Comparison of ENCODE assay signal across 8 cellular contexts in genomic region chrX:134764202-134764785, GRCh38. TPM values are rescaled to one million over a fixed set of nuclear protein-coding genes. Genes with fewer than 3 reads are reported as not detected.
DNase-seq lines count a peak whose midpoint lies in the region; ATAC-seq and TF ChIP-seq lines count a peak whose summit lies in the region.

No MANE protein-coding gene starts in this region.

- intact Hi-C loops in CD14-positive monocyte (cut with micrococcal nuclease) (loop anchor here in 1 of 2 donors (10.0 kb wide), 1 partner anchor 249 kb away; no protein-coding TSS in a partner anchor), activated B cell treated with CpG ODN at 0.5 μM for 24 hours (cut with micrococcal nuclease) (loop anchor here (5.0 kb wide), 1 partner anchor 242 kb away; no protein-coding TSS in a partner anchor)

- no peaks in the 10 kb centered on the region for H3K4me1 ChIP-seq in neural progenitor cell

- H3K27me3 Mint-ChIP-seq in CD14-positive monocyte (ENCODE audit: low read depth in 3 of 3) (peaks cover 0 to 5% (median 3%) of the 10 kb centered on the region in 3 donors), activated B cell treated with CpG ODN at 0.5 μM for 24 hours (no peaks in the 10 kb centered on the region), neural progenitor cell (ENCODE audit: insufficient read depth, low read depth) (peaks cover 5% of the 10 kb centered on the region)

- CTCF ChIA-PET in activated B cell treated with CpG ODN at 0.5 μM for 24 hours (lab: Charles Lee): no interaction called here

- DNase-seq in CD14-positive monocyte (ENCODE audit: low spot score) (no peak), M059J (ENCODE audit: low read depth) (peak; percentile 44), activated B cell treated with CpG ODN at 0.5 μM for 24 hours (no peak), neural progenitor cell (ENCODE audit: low spot score) (peak; percentile 18)
- DNase-seq in activated CD4-positive, alpha-beta T cell treated with anti-CD3 and anti-CD28 coated beads, Interleukin-2, amount 50 U/mL, for 1 hour: no peak

- H3K27ac Mint-ChIP-seq in CD14-positive monocyte: no peak overlapping the region
- H3K27ac Mint-ChIP-seq in activated B cell treated with CpG ODN at 0.5 μM for 24 hours: no peak overlapping the region
- H3K27ac Mint-ChIP-seq in neural progenitor cell: no peak overlapping the region

- H3K4me1 Mint-ChIP-seq in CD14-positive monocyte: no peaks in the 10 kb centered on the region
- H3K4me1 Mint-ChIP-seq in activated B cell treated with CpG ODN at 0.5 μM for 24 hours: no peaks in the 10 kb centered on the region
- H3K4me1 Mint-ChIP-seq in neural progenitor cell: no peaks in the 10 kb centered on the region

- H3F3A ChIP-seq in neural progenitor cell (ENCODE audit: low read depth): no peaks in the 10 kb centered on the region

- peaks cover 2 to 5% of the 10 kb centered on the region in 2 donors for H3K36me3 Mint-ChIP-seq in CD14-positive monocyte
- peaks cover 5% of the 10 kb centered on the region for H3K36me3 Mint-ChIP-seq in activated B cell treated with CpG ODN at 0.5 μM for 24 hours (ENCODE audit: low read depth)
- peaks cover 6% of the 10 kb centered on the region for H3K36me3 Mint-ChIP-seq in neural progenitor cell

- H3K36me3 ChIP-seq in neural progenitor cell: no peaks in the 10 kb centered on the region

- ATAC-seq in GM19395 (IDR thresholded peaks at IDR 0.05; ENCODE audit: unreplicated experiment) (peak; percentile 77), activated B cell treated with CpG ODN at 0.5 μM for 24 hours (ENCODE audit: low read depth) (peak; percentile 60), GM18858 (IDR thresholded peaks at IDR 0.05; ENCODE audit: unreplicated experiment) (no peak), GM18870 (IDR thresholded peaks at IDR 0.05; ENCODE audit: unreplicated experiment) (no peak)

- H3K4me3 ChIP-seq in neural progenitor cell: no peak overlapping the region

- H2AFZ ChIP-seq in neural progenitor cell (replicated peaks): no peak overlapping the region

- H3K4me3 Mint-ChIP-seq in CD14-positive monocyte (no peak overlapping the region), activated B cell treated with CpG ODN at 0.5 μM for 24 hours (no peak overlapping the region), neural progenitor cell (no peak overlapping the region)

- POLR2A ChIA-PET in activated B cell treated with CpG ODN at 0.5 μM for 24 hours (lab: Charles Lee): no interaction called here

- H4K20me1 ChIP-seq in neural progenitor cell (ENCODE audit: low read depth): no peaks in the 10 kb centered on the region

- no peaks in the 10 kb centered on the region for H3K79me2 ChIP-seq in neural progenitor cell (ENCODE audit: low read depth)

- no peak overlapping the region for H3K27ac ChIP-seq in neural progenitor cell

- no peak overlapping the region for H3K9ac ChIP-seq in neural progenitor cell

- H3K4me2 ChIP-seq in neural progenitor cell: no peak overlapping the region

- TF ChIP-seq CTCF in CD14-positive monocyte (IDR thresholded peaks at IDR 0.05) (peak; percentile 28), activated B cell treated with CpG ODN at 0.5 μM for 24 hours (IDR thresholded peaks at IDR 0.05) (no peak), neural progenitor cell (IDR thresholded peaks at IDR 0.05) (peak; percentile 41)

- no peaks in the 10 kb centered on the region for H3K27me3 ChIP-seq in neural progenitor cell

- no peaks in the 10 kb centered on the region for H3K9me3 ChIP-seq in neural progenitor cell (ENCODE audit: low read depth)

- H3K9me3 Mint-ChIP-seq in CD14-positive monocyte (peaks cover 0 to 2% (median 0%) of the 10 kb centered on the region in 7 donors), activated B cell treated with CpG ODN at 0.5 μM for 24 hours (no peaks in the 10 kb centered on the region), neural progenitor cell (no peaks in the 10 kb centered on the region)

RNA-seq across cellular contexts. Expression of gene PABIR2, which starts 32.7 kb away (rescaled TPM):
- polyA plus RNA-seq in CD14-positive monocyte: 1 to 10 TPM; 2.2 to 2.3 TPM
- total RNA-seq in M059J (2014; rRNA removed; shearing (Covaris generic)): 55.5 and 77.5 TPM in 2 replicates
- total RNA-seq in activated B cell treated with CpG ODN at 0.5 μM for 24 hours (31.3 and 34.8 TPM in 2 replicates), neural progenitor cell (ENCODE audit: low replicate concordance) (33.1 and 54.5 TPM in 2 replicates)

Comparison
In these comparisons a context has a peak if more than half of its experiments do, and no peak if none do; other contexts are left out.
1. DNase-seq: peak in M059J (single experiment) and neural progenitor cell (single experiment); none in CD14-positive monocyte (single experiment), activated B cell treated with CpG ODN at 0.5 μM for 24 hours (single experiment) and activated CD4-positive, alpha-beta T cell treated with anti-CD3 and anti-CD28 coated beads, Interleukin-2, amount 50 U/mL, for 1 hour (single experiment).
2. ATAC-seq: peak in GM19395 (single experiment) and activated B cell treated with CpG ODN at 0.5 μM for 24 hours (single experiment); none in GM18858 (single experiment) and GM18870 (single experiment).